In genomic region chr7:137656850-137657232, GRCh38 we compare ENCODE assay signal across 1 cellular context.
TF ChIP-seq lines count a peak whose summit lies in the region.

No MANE protein-coding gene starts in this region.

TF ChIP-seq in IMR-90, 13 proteins besides CTCF, POLR2A, EP300 and RAD21 (continued from another document):
- TF ChIP-seq RFX5 (IDR thresholded peaks at IDR 0.05; ENCODE audit: low read depth, low read length): no peak
- no peak for TF ChIP-seq CHD1 (IDR thresholded peaks at IDR 0.05; ENCODE audit: low read depth, low read length)
- no peak for TF ChIP-seq CEBPB (IDR thresholded peaks at IDR 0.05; ENCODE audit: low read depth, low read length)
